18 cellular contexts compared by ENCODE assay signal in genomic region chr6:43505718-43506117, GRCh38. TPM values are rescaled to one million over a fixed set of nuclear protein-coding genes. Genes with fewer than 3 reads are reported as not detected.
DNase-seq lines count a peak whose midpoint lies in the region; ATAC-seq and TF ChIP-seq lines count a peak whose summit lies in the region.
"Had no signal": no experiment of that assay in that cellular context is flagged by ENCODE, and none has a peak within 500 bp of the region (broad histone marks: within the 10 kb centered on the region; RNA-seq: fewer than 3 reads in every experiment).

No MANE protein-coding gene starts in this region.

- no peak overlapping the region for H3K27ac Mint-ChIP-seq in GM23338
- H3K27ac Mint-ChIP-seq in T-helper 17 cell = peak overlapping the region; percentile 72
- H3K27ac Mint-ChIP-seq in endodermal cell = no peak overlapping the region
- H3K27ac Mint-ChIP-seq in stimulated activated effector memory CD8-positive, alpha-beta T cell treated with anti-CD3 and anti-CD28 coated beads, Interleukin-12 subunit alpha, Interleukin-12 subunit beta, amount 100 ng/mL, for 72 hours = peak overlapping the region; percentile 89
- H3K27ac Mint-ChIP-seq: HFFc6 had no signal

- no peaks in the 10 kb centered on the region for H3K9me2 ChIP-seq in GM23338 (ENCODE audit: insufficient read depth)
- H3K9me2 ChIP-seq: SK-N-SH had no signal

- H3K9ac ChIP-seq in endodermal cell (ENCODE audit: extremely low read depth, low read length, poor library complexity, severe bottlenecking) = no peak overlapping the region
- H3K9ac ChIP-seq: SK-N-SH had no signal

- H4K20me1 ChIP-seq in GM23338 (replicated peaks; ENCODE audit: insufficient read depth) = no peaks in the 10 kb centered on the region; the same call in 1 of the 2 replicates

- H3K9me3 ChIP-seq in T-helper 17 cell (ENCODE audit: control insufficient read depth, low read length, poor library complexity, severe bottlenecking) = no peaks in the 10 kb centered on the region
- no peaks in the 10 kb centered on the region for H3K9me3 ChIP-seq in endodermal cell (ENCODE audit: control insufficient read depth, low read length)
- no peaks in the 10 kb centered on the region for H3K9me3 ChIP-seq in ovary
- H3K9me3 ChIP-seq: SK-N-SH had no signal

- no peaks in the 10 kb centered on the region for H3K79me2 ChIP-seq in GM23338 (replicated peaks; ENCODE audit: insufficient read depth)

- DNase-seq in GM23338 (ENCODE audit: low spot score) (peak; percentile 45), T-helper 17 cell (no peak), endodermal cell (peak; percentile 69), NCI-H524 treated with DMSO at 0.1 percent for 48 hours (lab: John Stamatoyannopoulos, UW) (no peak), hypothalamus (lab: John Stamatoyannopoulos, UW) (no peak), ovary (no peak)
- no peak for DNase-seq in stimulated activated effector memory CD8-positive, alpha-beta T cell treated with anti-CD3 and anti-CD28 coated beads, Interleukin-12 subunit alpha, Interleukin-12 subunit beta, amount 100 ng/mL, for 72 hours (ENCODE audit: low spot score in 2 of 2)
- DNase-seq: Calu3; CD4-positive, CD25-positive, alpha-beta regulatory T cell; DMS53; HFFc6; KG1; NCI-H1436 treated with DMSO at 0.1 percent for 48 hours; NCI-H2081; NCI-H774; Right ventricle myocardium superior; SK-N-SH had no signal

- TF ChIP-seq EP300 in ovary (IDR thresholded peaks at IDR 0.05) = no peak

- H3K36me3 ChIP-seq in GM23338 (ENCODE audit: insufficient read depth) = no peaks in the 10 kb centered on the region
- H3K36me3 ChIP-seq in endodermal cell (ENCODE audit: control insufficient read depth, insufficient read depth, low read length) = peaks cover 20% of the 10 kb centered on the region
- H3K36me3 ChIP-seq in ovary = no peaks in the 10 kb centered on the region

- no peak overlapping the region for H3K4me3 Mint-ChIP-seq in GM23338
- no peak overlapping the region for H3K4me3 Mint-ChIP-seq in T-helper 17 cell
- H3K4me3 Mint-ChIP-seq in endodermal cell = no peak overlapping the region
- H3K4me3 Mint-ChIP-seq in stimulated activated effector memory CD8-positive, alpha-beta T cell treated with anti-CD3 and anti-CD28 coated beads, Interleukin-12 subunit alpha, Interleukin-12 subunit beta, amount 100 ng/mL, for 72 hours = no peak overlapping the region
- H3K4me3 Mint-ChIP-seq: HFFc6 had no signal

- H3K4me1 ChIP-seq in GM23338 (ENCODE audit: insufficient read depth) (0 out of 2 replicates have a peak, but pooled peaks cover under 1% of the 10 kb centered on the region), endodermal cell (ENCODE audit: control insufficient read depth, insufficient read depth, low read length) (no peaks in the 10 kb centered on the region), ovary (ENCODE audit: insufficient read depth) (peaks cover 7% of the 10 kb centered on the region)

- no peak for TF ChIP-seq POLR2A in ovary (IDR thresholded peaks at IDR 0.05)

- peaks cover 37% of the 10 kb centered on the region for H3K27me3 Mint-ChIP-seq in GM23338 (ENCODE audit: insufficient read depth, low read depth, poor library complexity)
- peaks cover 22% of the 10 kb centered on the region for H3K27me3 Mint-ChIP-seq in T-helper 17 cell
- H3K27me3 Mint-ChIP-seq in endodermal cell (ENCODE audit: insufficient read depth) = peaks cover 31% of the 10 kb centered on the region

- intact Hi-C loops in ovary (cut with DNase I) = loop anchor here (2.0 to 10.0 kb wide), 7 partner anchors 48 to 281 kb away; partner anchors contain the start of genes DLK2 (in 2 of the 4) and DNPH1 (in 1 of the 4)

- ATAC-seq in GM23338 (no peak), T-helper 17 cell (no peak)
- ATAC-seq in stimulated activated effector memory CD8-positive, alpha-beta T cell treated with anti-CD3 and anti-CD28 coated beads, Interleukin-12 subunit alpha, Interleukin-12 subunit beta, amount 100 ng/mL, for 72 hours = no peak

- H2AFZ ChIP-seq in GM23338 = no peak overlapping the region

- peaks cover 13% of the 10 kb centered on the region for H3K4me1 Mint-ChIP-seq in GM23338
- H3K4me1 Mint-ChIP-seq in T-helper 17 cell = peaks cover 20% of the 10 kb centered on the region
- H3K4me1 Mint-ChIP-seq in endodermal cell = peaks cover 2% of the 10 kb centered on the region
- H3K4me1 Mint-ChIP-seq in stimulated activated effector memory CD8-positive, alpha-beta T cell treated with anti-CD3 and anti-CD28 coated beads, Interleukin-12 subunit alpha, Interleukin-12 subunit beta, amount 100 ng/mL, for 72 hours = peaks cover 32% of the 10 kb centered on the region

- H3K4me3 ChIP-seq in GM23338 = no peak overlapping the region
- no peak overlapping the region for H3K4me3 ChIP-seq in endodermal cell (ENCODE audit: low read length)
- H3K4me3 ChIP-seq in ovary = no peak overlapping the region

- peaks cover 26% of the 10 kb centered on the region for H3K27me3 ChIP-seq in GM23338 (ENCODE audit: insufficient read depth)
- peaks cover 23% of the 10 kb centered on the region for H3K27me3 ChIP-seq in endodermal cell (ENCODE audit: control insufficient read depth, insufficient read depth, low read length, poor library complexity, severe bottlenecking)
- no peaks in the 10 kb centered on the region for H3K27me3 ChIP-seq in ovary

- TF ChIP-seq CTCF in GM23338 (conservative IDR thresholded peaks at IDR 0.05; ENCODE audit: low read depth in 2 of 2) = peak; percentile 10 to 54; a peak in 2 of 4 replicates
- TF ChIP-seq CTCF in endodermal cell (conservative IDR thresholded peaks at IDR 0.05) = peak; percentile 41
- no peak for TF ChIP-seq CTCF in ovary (IDR thresholded peaks at IDR 0.05)

- peaks cover 7% of the 10 kb centered on the region for H3F3A ChIP-seq in GM23338 (replicated peaks; ENCODE audit: low read depth)

- H3K27ac ChIP-seq in GM23338 (ENCODE audit: low read depth) (no peak overlapping the region), endodermal cell (ENCODE audit: low read depth, low read length) (no peak overlapping the region), ovary (no peak overlapping the region)

- whole genome bisulfite sequencing in endodermal cell (ENCODE audit: insufficient coverage in 1 of 2, insufficient read length in 1 of 2), 2 experiments = 85% methylated on average over 4 to 6 of the region's 6 CpGs
- WGBS in ovary, 3 donors = 48 to 70% (median 56%) methylated on average over 4 to 6 of the region's 6 CpGs

- H3K4me2 ChIP-seq in GM23338 = no peak overlapping the region
- H3K4me2 ChIP-seq: SK-N-SH had no signal

- H3K9me3 Mint-ChIP-seq in GM23338 (peaks cover 3% of the 10 kb centered on the region; the same call in 2 of the 3 replicates), endodermal cell (no peaks in the 10 kb centered on the region)
- no peaks in the 10 kb centered on the region for H3K9me3 Mint-ChIP-seq in stimulated activated effector memory CD8-positive, alpha-beta T cell treated with anti-CD3 and anti-CD28 coated beads, Interleukin-12 subunit alpha, Interleukin-12 subunit beta, amount 100 ng/mL, for 72 hours
- H3K9me3 Mint-ChIP-seq: CD4-positive, CD25-positive, alpha-beta regulatory T cell; HFFc6 had no signal

- H3K36me3 Mint-ChIP-seq in GM23338 (ENCODE audit: low read depth) (peaks cover 36% of the 10 kb centered on the region), T-helper 17 cell (ENCODE audit: low read depth) (peaks cover 6% of the 10 kb centered on the region), endodermal cell (ENCODE audit: low read depth) (peaks cover 34% of the 10 kb centered on the region)
- peaks cover 43% of the 10 kb centered on the region for H3K36me3 Mint-ChIP-seq in stimulated activated effector memory CD8-positive, alpha-beta T cell treated with anti-CD3 and anti-CD28 coated beads, Interleukin-12 subunit alpha, Interleukin-12 subunit beta, amount 100 ng/mL, for 72 hours

RNA-seq across cellular contexts. Expression of gene LRRC73, which starts 4.4 kb away (rescaled TPM):
- total RNA-seq in GM23338 (2014; rRNA removed; shearing (Covaris generic)) = 0.08 and 0.59 TPM in 2 replicates
- polyA plus RNA-seq in GM23338 (2016; fragmentation: Nextera tagmentation; extraction: Ambion mirVana) (0.26 TPM in 1 of 2 replicates, not detected in the other), ovary (under 1 TPM; 0.13 to 0.30 TPM)
- total RNA-seq in T-helper 17 cell (under 1 TPM; 0.37 TPM), endodermal cell (under 1 TPM; 0.46 to 0.64 TPM), ovary (1 to 10 TPM; 1.1 to 4.8 (median 2.0) TPM)
- polyA plus RNA-seq in endodermal cell (2013, experiment 1 of 2) = 1.2 TPM
- polyA plus RNA-seq in endodermal cell (2013, experiment 2 of 2) = 1.4 TPM
- polyA plus RNA-seq: CD4-positive, CD25-positive, alpha-beta regulatory T cell had no signal

RNA-seq across cellular contexts. Expression of gene YIPF3, which starts 11.0 kb away (rescaled TPM):
- 94.3 and 119 TPM in 2 replicates for total RNA-seq in GM23338 (2014; rRNA removed; shearing (Covaris generic))
- polyA plus RNA-seq in GM23338 (2016; fragmentation: Nextera tagmentation; extraction: Ambion mirVana) (60.6 and 64.4 TPM in 2 replicates), ovary (100 to 1,000 TPM; 107 to 143 TPM)
- total RNA-seq in T-helper 17 cell (10 to 100 TPM; 50.5 to 55.9 TPM), endodermal cell (100 to 1,000 TPM in 1 of 2 donors, 10 to 100 TPM in 1; 87.7 to 103 TPM), ovary (10 to 100 TPM; 47.0 to 81.8 (median 71.4) TPM)
- 117 TPM for polyA plus RNA-seq in endodermal cell (2013, experiment 1 of 2)
- polyA plus RNA-seq in endodermal cell (2013, experiment 2 of 2) = 99.9 TPM

RNA-seq across cellular contexts. Expression of gene POLR1C, which starts 11.2 kb away (rescaled TPM):
- 18.1 and 26.6 TPM in 2 replicates for total RNA-seq in GM23338 (2014; rRNA removed; shearing (Covaris generic))
- polyA plus RNA-seq in GM23338 (2016; fragmentation: Nextera tagmentation; extraction: Ambion mirVana) = 47.0 and 48.9 TPM in 2 replicates
- 10 to 100 TPM; 51.6 to 54.9 TPM for total RNA-seq in T-helper 17 cell
- total RNA-seq in endodermal cell = 10 to 100 TPM; 37.6 to 44.2 TPM
- polyA plus RNA-seq in endodermal cell (2013, experiment 1 of 2) = 35.3 TPM
- 27.4 TPM for polyA plus RNA-seq in endodermal cell (2013, experiment 2 of 2)
- 10 to 100 TPM; 18.1 to 48.6 (median 32.0) TPM for total RNA-seq in ovary
- 10 to 100 TPM; 29.3 to 33.7 TPM for polyA plus RNA-seq in ovary

RNA-seq across cellular contexts. Expression of gene TJAP1, which starts 28.3 kb away (rescaled TPM):
- 33.3 and 34.3 TPM in 2 replicates for total RNA-seq in GM23338 (2014; rRNA removed; shearing (Covaris generic))
- 16.9 and 17.6 TPM in 2 replicates for polyA plus RNA-seq in GM23338 (2016; fragmentation: Nextera tagmentation; extraction: Ambion mirVana)
- 10 to 100 TPM; 33.2 to 36.3 TPM for total RNA-seq in T-helper 17 cell
- 10 to 100 TPM; 44.3 to 50.2 TPM for total RNA-seq in endodermal cell
- polyA plus RNA-seq in endodermal cell (2013, experiment 1 of 2) = 42.1 TPM
- 33.3 TPM for polyA plus RNA-seq in endodermal cell (2013, experiment 2 of 2)
- 10 to 100 TPM; 21.8 to 44.8 (median 34.5) TPM for total RNA-seq in ovary
- 10 to 100 TPM; 12.9 to 29.8 TPM for polyA plus RNA-seq in ovary

RNA-seq across cellular contexts. Expression of gene DLK2, which starts 50.4 kb away (rescaled TPM):
- 0.16 and 0.21 TPM in 2 replicates for total RNA-seq in GM23338 (2014; rRNA removed; shearing (Covaris generic))
- polyA plus RNA-seq in GM23338 (2016; fragmentation: Nextera tagmentation; extraction: Ambion mirVana) (0.47 and 0.57 TPM in 2 replicates), ovary (under 1 TPM; 0.33 to 0.92 TPM)
- total RNA-seq in T-helper 17 cell (under 1 TPM; 0.25 to 0.89 TPM), endodermal cell (not detected), ovary (1 to 10 TPM in 4 of 7 donors, under 1 TPM in 3; 0.18 to 6.0 (median 1.0) TPM)
- 0.68 TPM for polyA plus RNA-seq in endodermal cell (2013, experiment 1 of 2)
- polyA plus RNA-seq in endodermal cell (2013, experiment 2 of 2) = 0.46 TPM
- total RNA-seq: NCI-H460 had no signal

Comparison
In these comparisons a context has a peak if more than half of its experiments do, and no peak if none do; other contexts are left out.
1. DNase-seq: peak in GM23338 (single experiment) and endodermal cell (single experiment); none in T-helper 17 cell (0 of 3), stimulated activated effector memory CD8-positive, alpha-beta T cell treated with anti-CD3 and anti-CD28 coated beads, Interleukin-12 subunit alpha, Interleukin-12 subunit beta, amount 100 ng/mL, for 72 hours (0 of 2), NCI-H524 treated with DMSO at 0.1 percent for 48 hours (single experiment), hypothalamus (0 of 51) and ovary (0 of 5).
2. H3K27ac Mint-ChIP-seq: peak in T-helper 17 cell (single experiment) and stimulated activated effector memory CD8-positive, alpha-beta T cell treated with anti-CD3 and anti-CD28 coated beads, Interleukin-12 subunit alpha, Interleukin-12 subunit beta, amount 100 ng/mL, for 72 hours (single experiment); none in GM23338 (single experiment) and endodermal cell (single experiment).
3. CTCF ChIP-seq: peak in GM23338 (2 of 2) and endodermal cell (single experiment); none in ovary (0 of 3).